14 cellular contexts compared by ENCODE assay signal in genomic region chr10:110571093-110571743, GRCh38.
"Had no signal": no experiment of that assay in that cellular context is flagged by ENCODE, and none has a peak within 500 bp of the region (broad histone marks: within the 10 kb centered on the region; RNA-seq: fewer than 3 reads in every experiment).

No MANE protein-coding gene starts in this region.

- H3K4me3 Mint-ChIP-seq: activated B cell treated with CpG ODN at 0.5 μM for 24 hours; activated CD4-positive, alpha-beta T cell treated with anti-CD3 and anti-CD28 coated beads, Interleukin-2, amount 10 ng/mL, durations not matched to agents 7 days and 5 days; dendritic cell treated with granulocyte-macrophage colony-stimulating factor and Interleukin-4, amounts not matched to agents 40 ng/mL and 50 ng/mL, for 4 days; stimulated activated memory B cell treated with anti-CD40 and anti-IgM and Interleukin-4, amounts not matched to agents 10 μg/mL and 1 μg/mL and 100 μg/mL, for 72 hours had no signal

- H3K9me3 ChIP-seq: lower lobe of right lung, tibial artery had no signal

- H3K27ac ChIP-seq: lower lobe of right lung, tibial artery had no signal

- H3K27me3 Mint-ChIP-seq: activated B cell treated with CpG ODN at 0.5 μM for 24 hours; activated CD4-positive, alpha-beta T cell treated with anti-CD3 and anti-CD28 coated beads, Interleukin-2, amount 10 ng/mL, durations not matched to agents 7 days and 5 days; dendritic cell treated with granulocyte-macrophage colony-stimulating factor and Interleukin-4, amounts not matched to agents 40 ng/mL and 50 ng/mL, for 4 days; naive B cell; stimulated activated memory B cell treated with anti-CD40 and anti-IgM and Interleukin-4, amounts not matched to agents 10 μg/mL and 1 μg/mL and 100 μg/mL, for 72 hours; T-cell had no signal

- H3K9me3 Mint-ChIP-seq: activated B cell treated with CpG ODN at 0.5 μM for 24 hours; activated CD4-positive, alpha-beta T cell treated with anti-CD3 and anti-CD28 coated beads, Interleukin-2, amount 10 ng/mL, durations not matched to agents 7 days and 5 days; activated naive CD4-positive, alpha-beta T cell treated with anti-CD3 and anti-CD28 coated beads, Interleukin-2, amount 50 U/mL, for 72 hours; dendritic cell treated with granulocyte-macrophage colony-stimulating factor and Interleukin-4, amounts not matched to agents 40 ng/mL and 50 ng/mL, for 4 days; naive B cell; stimulated activated memory B cell treated with anti-CD40 and anti-IgM and Interleukin-4, amounts not matched to agents 10 μg/mL and 1 μg/mL and 100 μg/mL, for 72 hours; T-cell had no signal

- H3K27ac Mint-ChIP-seq: activated B cell treated with CpG ODN at 0.5 μM for 24 hours; activated CD4-positive, alpha-beta T cell treated with anti-CD3 and anti-CD28 coated beads, Interleukin-2, amount 10 ng/mL, durations not matched to agents 7 days and 5 days; activated naive CD4-positive, alpha-beta T cell treated with anti-CD3 and anti-CD28 coated beads, Interleukin-2, amount 50 U/mL, for 72 hours; dendritic cell treated with granulocyte-macrophage colony-stimulating factor and Interleukin-4, amounts not matched to agents 40 ng/mL and 50 ng/mL, for 4 days; stimulated activated memory B cell treated with anti-CD40 and anti-IgM and Interleukin-4, amounts not matched to agents 10 μg/mL and 1 μg/mL and 100 μg/mL, for 72 hours had no signal

- H3K27me3 ChIP-seq: tibial artery had no signal

- H3K4me3 ChIP-seq: lower lobe of right lung, tibial artery had no signal

- DNase-seq: activated B cell treated with CpG ODN at 0.5 μM for 24 hours; activated CD4-positive, alpha-beta T cell treated with anti-CD3 and anti-CD28 coated beads, Interleukin-2, amount 10 ng/mL, durations not matched to agents 7 days and 5 days; activated effector memory CD4-positive, alpha-beta T cell treated with anti-CD3 and anti-CD28 coated beads, Interleukin-2, amount 50 U/mL, for 16 hours; cerebellar nuclear complex; left cardiac atrium; lower lobe of right lung; naive B cell; right cardiac atrium; T-cell; tibial artery had no signal

- ATAC-seq: activated naive CD4-positive, alpha-beta T cell treated with anti-CD3 and anti-CD28 coated beads, Interleukin-2, amount 50 U/mL, for 72 hours; esophagus mucosa; left cardiac atrium; lower lobe of right lung; right cardiac atrium; stimulated activated memory B cell treated with anti-CD40 and anti-IgM and Interleukin-4, amounts not matched to agents 10 μg/mL and 1 μg/mL and 100 μg/mL, for 72 hours; T-cell had no signal
